Comparison of ENCODE assay signal across 27 cellular contexts in the genomic region with DNA sequence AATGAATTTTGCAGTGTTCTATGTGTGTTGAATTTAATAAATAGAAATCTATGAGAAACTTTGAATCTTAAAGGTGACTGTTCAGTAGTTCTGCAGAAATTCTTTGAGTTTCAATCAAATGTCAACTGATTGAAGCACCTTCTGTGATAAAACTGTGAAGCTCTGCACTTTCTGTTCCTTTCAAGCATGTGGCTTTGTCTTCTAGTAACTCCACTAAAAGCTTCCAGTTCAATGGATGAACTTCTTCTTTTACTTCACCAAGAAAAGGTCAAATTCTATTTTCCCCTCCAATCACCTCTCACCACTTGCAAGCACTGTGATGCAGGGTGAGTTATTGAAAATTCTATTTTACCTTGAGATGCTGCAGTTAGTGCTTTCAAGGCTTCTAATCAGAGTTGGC.
"Had no signal": no experiment of that assay in that cellular context is flagged by ENCODE, and none has a peak within 500 bp of the region (broad histone marks: within the 10 kb centered on the region; RNA-seq: fewer than 3 reads in every experiment).

No MANE protein-coding gene starts in this region.

- H3K36me3 Mint-ChIP-seq: immature natural killer cell; mesothelial cell of epicardium; naive B cell; stimulated activated effector memory CD8-positive, alpha-beta T cell treated with anti-CD3 and anti-CD28 coated beads, Interleukin-12 subunit alpha, Interleukin-12 subunit beta, amount 100 ng/mL, for 72 hours had no signal

- H3K9ac ChIP-seq: parathyroid adenoma had no signal

- H3K79me2 ChIP-seq: parathyroid adenoma had no signal

- H3K27ac Mint-ChIP-seq: activated CD4-positive, alpha-beta T cell treated with anti-CD3 and anti-CD28 coated beads, Interleukin-2, amount 10 ng/mL, durations not matched to agents 7 days and 5 days; immature natural killer cell; mesothelial cell of epicardium; naive B cell; T-helper 1 cell treated with Interleukin-12 subunit alpha and Interleukin-12 subunit beta and Interleukin-4 antibody, amounts not matched to agents 30 μg/mL and 1 μg/mL, for 36 hours had no signal

- H3K4me1 Mint-ChIP-seq: immature natural killer cell, naive B cell had no signal

- H3K4me1 ChIP-seq: breast epithelium, heart left ventricle, parathyroid adenoma, psoas muscle, testis had no signal

- H3K9me3 ChIP-seq: breast epithelium, heart left ventricle, psoas muscle, sigmoid colon, testis, transverse colon had no signal

- H3K4me3 ChIP-seq: breast epithelium, heart left ventricle, psoas muscle, sigmoid colon, testis, transverse colon had no signal

- H3K27me3 Mint-ChIP-seq: activated CD4-positive, alpha-beta T cell treated with anti-CD3 and anti-CD28 coated beads, Interleukin-2, amount 10 ng/mL, durations not matched to agents 7 days and 5 days had no signal

- H2AFZ ChIP-seq: parathyroid adenoma had no signal

- H3K27me3 ChIP-seq: breast epithelium, heart left ventricle, sigmoid colon, testis, transverse colon had no signal

- H3K36me3 ChIP-seq: breast epithelium, heart left ventricle, sigmoid colon, transverse colon, WERI-Rb-1 had no signal

- FAIRE-seq: endothelial cell of umbilical vein, kidney, small intestine had no signal

- H3K27ac ChIP-seq: breast epithelium, heart left ventricle, parathyroid adenoma, psoas muscle, sigmoid colon, testis, transverse colon, WERI-Rb-1 had no signal

- H3K4me3 Mint-ChIP-seq: activated CD4-positive, alpha-beta T cell treated with anti-CD3 and anti-CD28 coated beads, Interleukin-2, amount 10 ng/mL, durations not matched to agents 7 days and 5 days; immature natural killer cell; mesothelial cell of epicardium; naive B cell; neural crest cell; T-helper 1 cell treated with Interleukin-12 subunit alpha and Interleukin-12 subunit beta and Interleukin-4 antibody, amounts not matched to agents 30 μg/mL and 1 μg/mL, for 36 hours had no signal

- DNase-seq: activated CD4-positive, alpha-beta T cell treated with anti-CD3 and anti-CD28 coated beads, Interleukin-2, amount 10 ng/mL, durations not matched to agents 7 days and 5 days; activated effector memory CD4-positive, alpha-beta T cell treated with anti-CD3 and anti-CD28 coated beads, Interleukin-2, amount 50 U/mL, for 16 hours; activated naive CD4-positive, alpha-beta T cell treated with anti-CD3 and anti-CD28 coated beads, Interleukin-2, amount 50 U/mL, for 16 hours; activated T-cell treated with anti-CD3 and anti-CD28 coated beads, Interleukin-2, amount 50 U/mL, for 72 hours; central memory CD4-positive, alpha-beta T cell; heart left ventricle; hypothalamus; immature natural killer cell; kidney; left colon; naive B cell; occipital lobe; psoas muscle; sigmoid colon; small intestine; stimulated activated CD4-positive, alpha-beta T cell treated with anti-CD3 and anti-CD28 coated beads, Interleukin-4, amount 100 ng/mL, for 24 hours; T1000; testis; transverse colon; WERI-Rb-1 had no signal

- ATAC-seq: heart left ventricle, left colon, psoas muscle had no signal

- H3K9me3 Mint-ChIP-seq: activated T-cell treated with anti-CD3 and anti-CD28 coated beads, Interleukin-2, amount 50 U/mL, for 72 hours; immature natural killer cell; neural crest cell; stimulated activated effector memory CD8-positive, alpha-beta T cell treated with anti-CD3 and anti-CD28 coated beads, Interleukin-12 subunit alpha, Interleukin-12 subunit beta, amount 100 ng/mL, for 72 hours had no signal
